ENCODE assay signal across 1 cellular context in the genomic region with DNA sequence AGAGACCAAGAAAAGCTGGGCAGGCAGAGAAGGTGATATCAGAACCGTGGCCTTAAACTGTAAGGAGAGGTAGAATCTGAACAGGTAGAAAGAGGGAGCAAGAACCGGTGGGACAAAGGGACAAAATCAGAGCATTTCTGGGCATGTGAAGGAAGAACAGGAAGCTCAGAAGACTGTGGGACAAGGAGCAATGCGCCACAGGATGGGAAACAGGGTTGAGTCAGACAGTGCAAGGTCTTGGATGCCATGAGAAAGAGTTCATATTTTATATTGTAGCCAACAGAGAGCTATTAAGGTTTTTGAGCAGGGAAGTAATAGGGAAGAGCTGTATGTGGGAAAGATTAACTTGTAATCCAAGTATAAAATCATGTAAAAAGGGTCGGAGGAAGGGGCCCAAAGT.
TF ChIP-seq lines count a peak whose summit lies in the region.

No MANE protein-coding gene starts in this region.

TF ChIP-seq in SK-N-SH, 30 proteins besides CTCF, POLR2A, EP300 and RAD21 (continued from another document):
- TF ChIP-seq, protein P1, sequence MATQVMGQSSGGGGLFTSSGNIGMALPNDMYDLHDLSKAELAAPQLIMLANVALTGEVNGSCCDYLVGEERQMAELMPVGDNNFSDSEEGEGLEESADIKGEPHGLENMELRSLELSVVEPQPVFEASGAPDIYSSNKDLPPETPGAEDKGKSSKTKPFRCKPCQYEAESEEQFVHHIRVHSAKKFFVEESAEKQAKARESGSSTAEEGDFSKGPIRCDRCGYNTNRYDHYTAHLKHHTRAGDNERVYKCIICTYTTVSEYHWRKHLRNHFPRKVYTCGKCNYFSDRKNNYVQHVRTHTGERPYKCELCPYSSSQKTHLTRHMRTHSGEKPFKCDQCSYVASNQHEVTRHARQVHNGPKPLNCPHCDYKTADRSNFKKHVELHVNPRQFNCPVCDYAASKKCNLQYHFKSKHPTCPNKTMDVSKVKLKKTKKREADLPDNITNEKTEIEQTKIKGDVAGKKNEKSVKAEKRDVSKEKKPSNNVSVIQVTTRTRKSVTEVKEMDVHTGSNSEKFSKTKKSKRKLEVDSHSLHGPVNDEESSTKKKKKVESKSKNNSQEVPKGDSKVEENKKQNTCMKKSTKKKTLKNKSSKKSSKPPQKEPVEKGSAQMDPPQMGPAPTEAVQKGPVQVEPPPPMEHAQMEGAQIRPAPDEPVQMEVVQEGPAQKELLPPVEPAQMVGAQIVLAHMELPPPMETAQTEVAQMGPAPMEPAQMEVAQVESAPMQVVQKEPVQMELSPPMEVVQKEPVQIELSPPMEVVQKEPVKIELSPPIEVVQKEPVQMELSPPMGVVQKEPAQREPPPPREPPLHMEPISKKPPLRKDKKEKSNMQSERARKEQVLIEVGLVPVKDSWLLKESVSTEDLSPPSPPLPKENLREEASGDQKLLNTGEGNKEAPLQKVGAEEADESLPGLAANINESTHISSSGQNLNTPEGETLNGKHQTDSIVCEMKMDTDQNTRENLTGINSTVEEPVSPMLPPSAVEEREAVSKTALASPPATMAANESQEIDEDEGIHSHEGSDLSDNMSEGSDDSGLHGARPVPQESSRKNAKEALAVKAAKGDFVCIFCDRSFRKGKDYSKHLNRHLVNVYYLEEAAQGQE (IDR thresholded peaks at IDR 0.05; ENCODE audit: low read depth, low read length), result no peak
- TF ChIP-seq FOXJ3 (CRISPR knock-in tag; IDR thresholded peaks at IDR 0.05), result no peak
- no peak for TF ChIP-seq GABPA (IDR thresholded peaks at IDR 0.05; ENCODE audit: low read depth)
- no peak for TF ChIP-seq RFX5 (IDR thresholded peaks at IDR 0.05; ENCODE audit: low read length)
